ENCODE assay signal across 10 cellular contexts in genomic region chr6:88761237-88762031, GRCh38.
DNase-seq lines count a peak whose midpoint lies in the region; ATAC-seq and TF ChIP-seq lines count a peak whose summit lies in the region.
"Had no signal": no experiment of that assay in that cellular context is flagged by ENCODE, and none has a peak within 500 bp of the region (broad histone marks: within the 10 kb centered on the region; RNA-seq: fewer than 3 reads in every experiment).

No MANE protein-coding gene starts in this region.

- TF ChIP-seq CTCF in GM10248 (IDR thresholded peaks at IDR 0.05; ENCODE audit: control extremely low read depth, extremely low read depth, low read depth, missing control alignments) = peak; percentile 17
- no peak for TF ChIP-seq CTCF in mesothelial cell of epicardium (IDR thresholded peaks at IDR 0.05; ENCODE audit: unreplicated experiment)

- no peaks in the 10 kb centered on the region for H3K27me3 ChIP-seq in right cardiac atrium (ENCODE audit: control insufficient read depth, insufficient read depth)

- H3K4me1 ChIP-seq in right cardiac atrium (ENCODE audit: control insufficient read depth, insufficient read depth, low read length) = no peaks in the 10 kb centered on the region

- CTCF ChIA-PET in GM10248 (lab: Yijun Ruan, JAX) = interaction anchor here (0.6 to 1.4 kb wide), 10 partner anchors 8 to 268 kb away, joined by 3 to 7 read pairs (median 4); no protein-coding TSS in a partner anchor

- 91% methylated on average over 9 of the region's 9 CpGs for WGBS in right cardiac atrium

- peak; percentile 73 for ATAC-seq in GM19351 (IDR thresholded peaks at IDR 0.05; ENCODE audit: unreplicated experiment)
- peak; percentile 68 for ATAC-seq in HG02938 (IDR thresholded peaks at IDR 0.05; ENCODE audit: unreplicated experiment)
- peak; percentile 79 for ATAC-seq in T-helper 17 cell
- no peak for ATAC-seq in right cardiac atrium

- H3K36me3 Mint-ChIP-seq in T-helper 17 cell (ENCODE audit: low read depth) = peaks cover 5% of the 10 kb centered on the region
- peaks cover 14% of the 10 kb centered on the region for H3K36me3 Mint-ChIP-seq in mesothelial cell of epicardium

- H3K27ac ChIP-seq in right cardiac atrium (ENCODE audit: low read length) = no peak overlapping the region

- intact Hi-C loops in right cardiac atrium (cut with DNase I) = no loop called here

- peaks cover 4% of the 10 kb centered on the region for H3K9me3 Mint-ChIP-seq in mesothelial cell of epicardium
- H3K9me3 Mint-ChIP-seq: activated T-helper 1 cell treated with anti-CD3 and anti-CD28 coated beads, Interleukin-12 subunit alpha, Interleukin-12 subunit beta, Interleukin-2, Interleukin-4 antibody, amounts not matched to agents 30 ng/mL and 10 ng/mL and 1 ng/mL, durations not matched to agents 14 hours and 24 hours and 36 hours had no signal

- no peak overlapping the region for H3K4me3 ChIP-seq in right cardiac atrium (ENCODE audit: low read length)

- H3K9me3 ChIP-seq in T-helper 17 cell (ENCODE audit: control insufficient read depth, low read length, poor library complexity, severe bottlenecking) (no peaks in the 10 kb centered on the region), right cardiac atrium (ENCODE audit: control insufficient read depth, low read length) (no peaks in the 10 kb centered on the region)

- H3K27me3 Mint-ChIP-seq in T-helper 17 cell (no peaks in the 10 kb centered on the region), mesothelial cell of epicardium (ENCODE audit: low read depth) (no peaks in the 10 kb centered on the region)

- peak; percentile 44 for DNase-seq in GM10248 (ENCODE audit: extremely low spot score)
- DNase-seq in T-helper 17 cell = no peak
- DNase-seq in NCI-H2029 (lab: John Stamatoyannopoulos, UW) = no peak
- no peak for DNase-seq in mesothelial cell of epicardium (ENCODE audit: low spot score in 2 of 2, unreplicated experiment in 2 of 2)
- DNase-seq in DMS53 (lab: John Stamatoyannopoulos, UW) = no peak
- no peak for DNase-seq in right cardiac atrium
- DNase-seq: SHP77 had no signal

- H3K4me3 Mint-ChIP-seq in T-helper 17 cell (no peak overlapping the region), mesothelial cell of epicardium (no peak overlapping the region)
- H3K4me3 Mint-ChIP-seq: activated T-helper 1 cell treated with anti-CD3 and anti-CD28 coated beads, Interleukin-12 subunit alpha, Interleukin-12 subunit beta, Interleukin-2, Interleukin-4 antibody, amounts not matched to agents 30 ng/mL and 10 ng/mL and 1 ng/mL, durations not matched to agents 14 hours and 24 hours and 36 hours had no signal

- H3K4me1 Mint-ChIP-seq in T-helper 17 cell (no peaks in the 10 kb centered on the region), mesothelial cell of epicardium (no peaks in the 10 kb centered on the region)

- H3K27ac Mint-ChIP-seq in T-helper 17 cell (peak overlapping the region; percentile 39), mesothelial cell of epicardium (no peak overlapping the region)
- H3K27ac Mint-ChIP-seq: activated T-helper 1 cell treated with anti-CD3 and anti-CD28 coated beads, Interleukin-12 subunit alpha, Interleukin-12 subunit beta, Interleukin-2, Interleukin-4 antibody, amounts not matched to agents 30 ng/mL and 10 ng/mL and 1 ng/mL, durations not matched to agents 14 hours and 24 hours and 36 hours had no signal

- POLR2A ChIA-PET in GM10248 (lab: Yijun Ruan, JAX) = no interaction called here

Comparison
In these comparisons a context has a peak if more than half of its experiments do, and no peak if none do; other contexts are left out.
1. ATAC-seq: peak in GM19351 (single experiment), HG02938 (single experiment) and T-helper 17 cell (single experiment); none in right cardiac atrium (0 of 2).